13 cellular contexts compared by ENCODE assay signal in the genomic region with DNA sequence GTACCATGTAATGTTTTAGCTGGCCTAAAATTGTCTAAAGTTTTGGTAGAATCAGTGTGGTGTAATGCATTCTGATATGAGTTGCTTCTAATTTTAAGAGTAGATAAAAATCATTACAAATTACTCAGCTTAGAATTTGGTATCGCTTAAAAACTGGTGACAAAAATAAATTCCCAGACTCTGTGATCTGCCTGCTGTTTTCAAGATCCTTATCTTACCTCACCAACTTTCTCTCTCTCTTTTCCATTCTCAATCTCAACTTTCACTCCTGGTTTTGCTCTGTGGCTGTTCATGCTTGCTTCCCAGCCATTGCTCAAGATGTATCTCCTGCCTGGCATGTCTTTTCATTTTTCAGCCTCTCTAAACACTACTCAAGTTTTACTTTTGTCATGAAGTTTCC. TPM values are rescaled to one million over a fixed set of nuclear protein-coding genes. Genes with fewer than 3 reads are reported as not detected.
DNase-seq lines count a peak whose midpoint lies in the region; ATAC-seq, FAIRE-seq and TF ChIP-seq lines count a peak whose summit lies in the region.
"Had no signal": no experiment of that assay in that cellular context is flagged by ENCODE, and none has a peak within 500 bp of the region (broad histone marks: within the 10 kb centered on the region; RNA-seq: fewer than 3 reads in every experiment).

No MANE protein-coding gene starts in this region.

- CTCF ChIA-PET in GM12878 (lab: Yijun Ruan, JAX): interaction anchor here (0.7 to 1.5 kb wide), 4 partner anchors 39 to 351 kb away, joined by 3 read pairs; no protein-coding TSS in a partner anchor
- CTCF ChIA-PET in naive thymus-derived CD4-positive, alpha-beta T cell (lab: Charles Lee): interaction anchor here (0.6 to 1.2 kb wide), 2 partner anchors 23 to 276 kb away, joined by 3 to 4 read pairs; no protein-coding TSS in a partner anchor
- CTCF ChIA-PET in PC-9 (lab: Charles Lee): interaction anchor here (0.6 kb wide), 1 partner anchor 205 kb away, joined by 3 read pairs; no protein-coding TSS in a partner anchor

- WGBS in GM12878 (ENCODE audit: insufficient coverage, insufficient replicate concordance, low lambda C conversion rate, missing lambda C conversion rate): 22% methylated on average over 1 of the region's 1 CpG

- no TSS peak for BruUV-seq in GM12878 (replicated peaks; lab: Mats Ljungman, UMichigan)
- no TSS peak for BruUV-seq in PC-9 (replicated peaks; lab: Mats Ljungman, UMichigan)

- intact Hi-C loops in GM12878 (cut with micrococcal nuclease; ENCODE audit: unreplicated experiment) (no loop called here), PC-9 (cut with micrococcal nuclease; ENCODE audit: unreplicated experiment) (no loop called here)
- intact Hi-C loops in naive thymus-derived CD4-positive, alpha-beta T cell (cut with micrococcal nuclease): loop anchor here in 1 of 2 donors (5.0 kb wide), 1 partner anchor 37 kb away; no protein-coding TSS in a partner anchor

- H3K4me1 Mint-ChIP-seq in naive thymus-derived CD4-positive, alpha-beta T cell: peaks cover 28 to 70% (median 55%) of the 10 kb centered on the region in 7 donors

- TF ChIP-seq CTCF in GM12878 (IDR thresholded peaks at IDR 0.05 in 2 of 3, conservative IDR thresholded peaks at IDR 0.05 in 1 of 3; ENCODE audit: control insufficient read depth in 2 of 3, extremely low read depth in 1 of 3, insufficient read depth in 1 of 3, low read depth in 3 of 3, low read length in 3 of 3): no peak
- TF ChIP-seq CTCF in Peyer's patch (IDR thresholded peaks at IDR 0.05): no peak
- TF ChIP-seq CTCF in PC-9 (conservative IDR thresholded peaks at IDR 0.05): no peak

- SMC1A ChIA-PET in GM12878 (lab: Charles Lee; ENCODE audit: uncharacterized antibody, unreplicated experiment): interaction anchor here (1.0 to 1.6 kb wide), 6 partner anchors 8 to 167 kb away, joined by 3 to 7 read pairs (median 4); no protein-coding TSS in a partner anchor

- peak; percentile 13 for FAIRE-seq in GM12878 (lab: Jason Lieb, UNC)
- FAIRE-seq: D721Med had no signal

- H3K79me2 ChIP-seq in GM12878 (ENCODE audit: control insufficient read depth, insufficient read depth, low read length) (peaks cover 61% of the 10 kb centered on the region), PC-9 (ENCODE audit: low read depth) (peaks cover 20% of the 10 kb centered on the region)

- peak; percentile 56 for ATAC-seq in GM12878
- no peak for ATAC-seq in naive thymus-derived CD4-positive, alpha-beta T cell
- ATAC-seq: activated CD4-positive, CD25-positive, alpha-beta regulatory T cell treated with anti-CD3 and anti-CD28 coated beads, Interleukin-2, amount 50 U/mL, for 24 hours; Right ventricle myocardium inferior had no signal

- RAD21 ChIA-PET in GM12878 (lab: Charles Lee; ENCODE audit: unreplicated experiment): no interaction called here

- H3K4me3 ChIP-seq in HUES48 (ENCODE audit: low read depth, low read length) (no peak overlapping the region), GM12878 (no peak overlapping the region), Peyer's patch (no peak overlapping the region), PC-9 (no peak overlapping the region)
- H3K4me3 ChIP-seq in naive thymus-derived CD4-positive, alpha-beta T cell (ENCODE audit: low read length): peak overlapping the region; percentile 20
- H3K4me3 ChIP-seq: smooth muscle cell had no signal

- TF ChIP-seq RAD21 in GM12878 (IDR thresholded peaks at IDR 0.05; ENCODE audit: insufficient read depth, low read depth, low read length): no peak

- no peaks in the 10 kb centered on the region for H3K27me3 ChIP-seq in HUES48 (ENCODE audit: control insufficient read depth, insufficient read depth, low read length)
- H3K27me3 ChIP-seq in GM12878 (replicated peaks in 1 of 2; ENCODE audit: control insufficient read depth in 2 of 2, insufficient read depth in 2 of 2, low read length in 1 of 2): no peaks in the 10 kb centered on the region
- no peaks in the 10 kb centered on the region for H3K27me3 ChIP-seq in naive thymus-derived CD4-positive, alpha-beta T cell (ENCODE audit: control insufficient read depth in 2 of 2, insufficient read depth in 2 of 2, low read length in 2 of 2)
- no peaks in the 10 kb centered on the region for H3K27me3 ChIP-seq in Peyer's patch
- H3K27me3 ChIP-seq in PC-9 (ENCODE audit: insufficient read depth, low read depth): no peaks in the 10 kb centered on the region

- DNase-seq in EL: peak; percentile 28
- peak; percentile 17 for DNase-seq in GM12878 (ENCODE audit: low read depth, low spot score)
- DNase-seq in naive thymus-derived CD4-positive, alpha-beta T cell: no peak
- DNase-seq in HK-2 (ENCODE audit: unreplicated experiment): no peak
- DNase-seq in Peyer's patch: no peak
- DNase-seq in PC-9: no peak
- DNase-seq: activated gamma-delta T cell treated with Interleukin-2 at 50 U/mL for 16 hours, endodermal cell had no signal

- no peaks in the 10 kb centered on the region for H3K36me3 ChIP-seq in HUES48 (ENCODE audit: control insufficient read depth, insufficient read depth, low read length)
- H3K36me3 ChIP-seq in GM12878 (ENCODE audit: control insufficient read depth in 2 of 2, insufficient read depth in 2 of 2, low read length in 1 of 2): no peaks in the 10 kb centered on the region
- H3K36me3 ChIP-seq in naive thymus-derived CD4-positive, alpha-beta T cell (ENCODE audit: control insufficient read depth in 2 of 3, insufficient read depth in 3 of 3, low read length in 3 of 3): no peaks in the 10 kb centered on the region
- H3K36me3 ChIP-seq in Peyer's patch: no peaks in the 10 kb centered on the region
- no peaks in the 10 kb centered on the region for H3K36me3 ChIP-seq in PC-9 (ENCODE audit: low read depth)

- no peaks in the 10 kb centered on the region for H3K27me3 Mint-ChIP-seq in naive thymus-derived CD4-positive, alpha-beta T cell

- H3K9me2 ChIP-seq in PC-9 (ENCODE audit: insufficient read depth): no peaks in the 10 kb centered on the region

- H3K4me1 ChIP-seq in HUES48 (ENCODE audit: control insufficient read depth, insufficient read depth, low read length) (peaks cover 31% of the 10 kb centered on the region), GM12878 (ENCODE audit: control insufficient read depth, insufficient read depth, low read length) (peaks cover 34% of the 10 kb centered on the region), Peyer's patch (peaks cover 0 to 43% (median 5%) of the 10 kb centered on the region in 4 donors), PC-9 (replicated peaks; ENCODE audit: insufficient read depth) (peaks cover 12% of the 10 kb centered on the region)
- H3K4me1 ChIP-seq in naive thymus-derived CD4-positive, alpha-beta T cell (ENCODE audit: control insufficient read depth in 2 of 2, insufficient read depth in 2 of 2, low read length in 2 of 2): peaks cover 14 to 20% of the 10 kb centered on the region in 2 donors

- H3K27ac ChIP-seq in HUES48 (ENCODE audit: low read depth, low read length): peak overlapping the region; percentile 14
- peak overlapping the region; percentile 9; the same call in 1 of the 2 replicates for H3K27ac ChIP-seq in GM12878 (ENCODE audit: control insufficient read depth, insufficient read depth)
- H3K27ac ChIP-seq in naive thymus-derived CD4-positive, alpha-beta T cell (ENCODE audit: low read depth, low read length): no peak overlapping the region
- no peak overlapping the region for H3K27ac ChIP-seq in Peyer's patch
- H3K27ac ChIP-seq in PC-9: no peak overlapping the region

- H3K36me3 Mint-ChIP-seq in naive thymus-derived CD4-positive, alpha-beta T cell: peaks cover 0 to 4% (median 0%) of the 10 kb centered on the region in 5 donors

- H2AFZ ChIP-seq in GM12878 (ENCODE audit: control insufficient read depth, low read depth, low read length): no peak overlapping the region
- H2AFZ ChIP-seq in PC-9: no peak overlapping the region

- peak overlapping the region in 8 of 10 donors; percentile 6 to 88 (median 73) for H3K4me3 Mint-ChIP-seq in naive thymus-derived CD4-positive, alpha-beta T cell
- H3K4me3 Mint-ChIP-seq: endodermal cell had no signal

- H4K20me1 ChIP-seq in GM12878 (ENCODE audit: control insufficient read depth, insufficient read depth): no peaks in the 10 kb centered on the region
- no peaks in the 10 kb centered on the region for H4K20me1 ChIP-seq in PC-9 (ENCODE audit: insufficient read depth)

- in situ Hi-C loops in GM12878 (cut with MboI): no loop called here

- no peaks in the 10 kb centered on the region for H3K9me3 Mint-ChIP-seq in naive thymus-derived CD4-positive, alpha-beta T cell
- H3K9me3 Mint-ChIP-seq: endodermal cell had no signal

- peaks cover 8% of the 10 kb centered on the region for H3F3A ChIP-seq in PC-9 (ENCODE audit: insufficient read depth, low read depth)

- H3K9me3 ChIP-seq in HUES48 (ENCODE audit: control insufficient read depth, insufficient read depth, low read length) (no peaks in the 10 kb centered on the region), GM12878 (replicated peaks; ENCODE audit: control insufficient read depth, insufficient read depth, low read length) (no peaks in the 10 kb centered on the region; the same call in 1 of the 3 replicates), Peyer's patch (no peaks in the 10 kb centered on the region), PC-9 (ENCODE audit: insufficient read depth, low read depth) (no peaks in the 10 kb centered on the region)
- no peaks in the 10 kb centered on the region for H3K9me3 ChIP-seq in naive thymus-derived CD4-positive, alpha-beta T cell (ENCODE audit: control insufficient read depth in 2 of 3, low read length in 3 of 3)

- no peak overlapping the region for H3K9ac ChIP-seq in HUES48 (ENCODE audit: low read depth, low read length)
- H3K9ac ChIP-seq in GM12878 (ENCODE audit: control insufficient read depth, insufficient read depth, low read length): no peak overlapping the region

- TF ChIP-seq EP300 in GM12878 (IDR thresholded peaks at IDR 0.05; ENCODE audit: borderline replicate concordance in 1 of 2, control insufficient read depth in 1 of 2, low read depth in 2 of 2, low read length in 2 of 2): no peak

- H3K4me2 ChIP-seq in GM12878 (ENCODE audit: control insufficient read depth, insufficient read depth) (peak overlapping the region; percentile 5), PC-9 (no peak overlapping the region)
- H3K4me2 ChIP-seq: smooth muscle cell had no signal

- no peak for TF ChIP-seq POLR2A in GM12878 (IDR thresholded peaks at IDR 0.05; ENCODE audit: low read depth, low read length)
- TF ChIP-seq POLR2A in Peyer's patch (IDR thresholded peaks at IDR 0.05): no peak

- peak overlapping the region in 8 of 9 donors; percentile 39 to 96 (median 79) for H3K27ac Mint-ChIP-seq in naive thymus-derived CD4-positive, alpha-beta T cell
- H3K27ac Mint-ChIP-seq: endodermal cell had no signal

- POLR2A ChIA-PET in GM12878 (lab: Charles Lee) (no interaction called here), PC-9 (lab: Charles Lee; ENCODE audit: unreplicated experiment) (interaction anchor here (0.6 kb wide), 1 partner anchor 860 kb away, joined by 7 read pairs; no protein-coding TSS in a partner anchor)
- POLR2A ChIA-PET in naive thymus-derived CD4-positive, alpha-beta T cell (lab: Charles Lee): no interaction called here

RNA-seq across cellular contexts. Expression of gene TCF12, which starts 45.7 kb away (rescaled TPM):
- total RNA-seq in GM12878 (2013; cell fraction: nucleolus; rRNA removed): 192 and 220 TPM in 2 replicates
- total RNA-seq in GM12878 (2014; rRNA removed) (70.9 and 72.5 TPM in 2 replicates), GM12878 (2014; rRNA removed; fragmentation: Illumina TruSeq; extraction: Trizol) (47.1 and 51.2 TPM in 2 replicates), GM12878 (2021) (66.5 and 68.1 TPM in 2 replicates), Peyer's patch (100 to 1,000 TPM in 3 of 4 donors, 10 to 100 TPM in 1; 98.4 to 815 (median 215) TPM), PC-9 (2021) (60.1 and 67.8 TPM in 2 replicates)
- polyA plus RNA-seq in GM12878 (2011; ENCODE audit: low read depth): 8.0 TPM
- polyA plus RNA-seq in GM12878 (2011; rRNA removed) (43.4 and 69.3 TPM in 2 replicates), GM12878 (2014; fragmentation: Illumina TruSeq; extraction: Trizol) (55.7 and 72.5 TPM in 2 replicates), GM12878 (2014; fragmentation: Nextera tagmentation; extraction: Ambion mirVana) (1 to 10 TPM; 8.2 to 9.0 TPM), GM12878 (2014; rRNA removed) (36.4 and 43.1 TPM in 2 replicates), GM12878 (2016; fragmentation: Nextera tagmentation; extraction: Ambion mirVana) (10 to 100 TPM; 48.9 to 50.1 TPM)
- 52.1 and 60.9 TPM in 2 replicates for polyA plus RNA-seq in GM12878 (2011; cell fraction: cytosol; rRNA removed)
- 62.3 and 64.0 TPM in 2 replicates for polyA plus RNA-seq in GM12878 (2011; cell fraction: nucleus; rRNA removed)
- polyA plus RNA-seq in GM12878 (2012): 13.1 and 20.3 TPM in 2 replicates
- 75.6 and 114 TPM in 2 replicates for polyA minus RNA-seq in GM12878 (2011; rRNA and poly(A)+ RNA removed)
- polyA minus RNA-seq in GM12878 (2011; cell fraction: cytosol; rRNA and poly(A)+ RNA removed): 19.0 and 31.8 TPM in 2 replicates
- 55.2 and 99.8 TPM in 2 replicates for polyA minus RNA-seq in GM12878 (2011; cell fraction: nucleus; rRNA and poly(A)+ RNA removed)
- total RNA-seq in naive thymus-derived CD4-positive, alpha-beta T cell: 10 to 100 TPM; 71.5 to 99.4 (median 84.0) TPM
- polyA plus RNA-seq in naive thymus-derived CD4-positive, alpha-beta T cell: 10 to 100 TPM; 51.3 to 72.1 TPM

Comparison
In these comparisons a context has a peak if more than half of its experiments do, and no peak if none do; other contexts are left out.
1. DNase-seq: peak in EL (single experiment) and GM12878 (single experiment); none in naive thymus-derived CD4-positive, alpha-beta T cell (0 of 9), HK-2 (single experiment), Peyer's patch (0 of 3) and PC-9 (0 of 2).
2. H3K27ac ChIP-seq: peak in HUES48 (single experiment) and GM12878 (single experiment); none in naive thymus-derived CD4-positive, alpha-beta T cell (single experiment), Peyer's patch (0 of 4) and PC-9 (single experiment).